Comparison of ENCODE assay signal across 10 cellular contexts in the genomic region with DNA sequence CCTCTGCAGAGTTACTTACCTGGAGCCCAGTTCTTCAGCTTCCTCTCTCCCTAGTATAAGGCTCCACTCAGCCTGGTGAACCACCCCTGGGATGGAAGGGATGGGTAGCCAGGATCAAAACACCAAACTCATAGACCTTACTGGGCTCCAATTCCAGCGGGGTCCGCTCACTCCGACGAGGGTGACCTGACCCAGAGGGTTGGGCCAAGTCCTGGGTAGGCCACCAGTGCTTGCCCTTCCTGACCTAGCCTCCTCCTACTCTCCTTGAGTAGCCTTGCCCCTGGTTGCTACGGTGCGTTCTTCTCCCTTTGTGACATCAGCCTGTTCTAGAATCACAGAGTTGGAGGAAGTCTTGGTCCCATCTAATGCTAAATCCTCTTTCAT. TPM values are rescaled to one million over a fixed set of nuclear protein-coding genes. Genes with fewer than 3 reads are reported as not detected.
DNase-seq lines count a peak whose midpoint lies in the region; ATAC-seq and TF ChIP-seq lines count a peak whose summit lies in the region.
"Had no signal": no experiment of that assay in that cellular context is flagged by ENCODE, and none has a peak within 500 bp of the region (broad histone marks: within the 10 kb centered on the region; RNA-seq: fewer than 3 reads in every experiment).

No MANE protein-coding gene starts in this region.

- no peaks in the 10 kb centered on the region for H3K36me3 ChIP-seq in BLaER1
- H3K36me3 ChIP-seq in body of pancreas (replicated peaks in 1 of 2; ENCODE audit: insufficient read depth in 1 of 2, low read depth in 2 of 2): no peaks in the 10 kb centered on the region
- H3K36me3 ChIP-seq in mucosa of rectum (ENCODE audit: control insufficient read depth in 2 of 2, insufficient read depth in 2 of 2, low read length in 2 of 2): no peaks in the 10 kb centered on the region

- TF ChIP-seq POLR2A in body of pancreas (IDR thresholded peaks at IDR 0.05): no peak

- H3K9ac ChIP-seq in BLaER1 (no peak overlapping the region), mucosa of rectum (ENCODE audit: low read depth in 1 of 2, low read length in 2 of 2) (peak overlapping the region in 1 of 2 donors; percentile 68)

- H3K9me3 ChIP-seq in BLaER1 (no peaks in the 10 kb centered on the region), body of pancreas (no peaks in the 10 kb centered on the region), mucosa of rectum (ENCODE audit: control insufficient read depth in 2 of 2, low read length in 2 of 2) (no peaks in the 10 kb centered on the region)

- no peaks in the 10 kb centered on the region for H3K27me3 ChIP-seq in BLaER1
- H3K27me3 ChIP-seq in body of pancreas: no peaks in the 10 kb centered on the region
- no peaks in the 10 kb centered on the region for H3K27me3 ChIP-seq in mucosa of rectum (ENCODE audit: control insufficient read depth in 2 of 2, insufficient read depth in 2 of 2, low read length in 2 of 2)

- H4K20me1 ChIP-seq in BLaER1: no peaks in the 10 kb centered on the region

- H3K27ac ChIP-seq in BLaER1 (no peak overlapping the region), body of pancreas (peak overlapping the region in 3 of 4 donors; percentile 49 to 62 (median 60)), mucosa of rectum (ENCODE audit: low read depth in 2 of 2, low read length in 2 of 2) (peak overlapping the region; percentile 53 to 59)
- H3K27ac ChIP-seq: SK-N-MC had no signal

- ATAC-seq in HG03025 (IDR thresholded peaks at IDR 0.05; ENCODE audit: low FRiP score, unreplicated experiment) (peak; percentile 10), body of pancreas (no peak), GM18498 (IDR thresholded peaks at IDR 0.05; ENCODE audit: unreplicated experiment) (no peak)

- H3K4me3 ChIP-seq in BLaER1 (peak overlapping the region; percentile 63; the same call in 1 of the 2 replicates), body of pancreas (no peak overlapping the region), mucosa of rectum (ENCODE audit: low read length in 2 of 2) (peak overlapping the region in 1 of 2 donors; percentile 83)
- H3K4me3 ChIP-seq: SK-N-MC had no signal

- no peak for TF ChIP-seq CTCF in body of pancreas (IDR thresholded peaks at IDR 0.05)

- 74 to 85% methylated on average over 6 of the region's 6 CpGs for WGBS in body of pancreas, 2 donors

- peak overlapping the region; percentile 84 for H3K4me2 ChIP-seq in BLaER1

- H3K4me1 ChIP-seq in BLaER1 (peaks cover 17% of the 10 kb centered on the region), body of pancreas (peaks cover 13% of the 10 kb centered on the region), mucosa of rectum (ENCODE audit: control insufficient read depth in 2 of 2, insufficient read depth in 2 of 2, low read length in 2 of 2) (peaks cover 3 to 13% of the 10 kb centered on the region in 2 donors)

- intact Hi-C loops in body of pancreas (cut with DNase I): loop anchor here (5.0 kb wide), 1 partner anchor 99 kb away; no protein-coding TSS in a partner anchor

- DNase-seq in body of pancreas (no peak), AML-193 (lab: John Stamatoyannopoulos, UW) (no peak), DMS114 treated with DMSO at 0.1 percent for 48 hours (lab: John Stamatoyannopoulos, UW; ENCODE audit: unreplicated experiment) (no peak), AG20443 (ENCODE audit: low spot score) (no peak)

RNA-seq across cellular contexts. Expression of gene STAT4, which starts 0.5 kb away (rescaled TPM):
- 1 to 10 TPM in 1 of 2 donors, under 1 TPM in 1; 0.52 to 2.6 TPM for total RNA-seq in body of pancreas
- total RNA-seq: G401 had no signal
